ENCODE assay signal across 1 cellular context in genomic region chr19:3821857-3822364, GRCh38.
TF ChIP-seq lines count a peak whose summit lies in the region.

No MANE protein-coding gene starts in this region.

TF ChIP-seq in K562, 482 proteins besides CTCF, POLR2A, EP300 and RAD21 (continues in another document):
- no peak for TF ChIP-seq SRSF7 (optimal IDR thresholded peaks at IDR 0.05; ENCODE audit: low read depth, low read length)
- peak in 1 of 2 experiments; percentile 45; a peak in 2 of 4 replicates for TF ChIP-seq NONO (IDR thresholded peaks at IDR 0.05; ENCODE audit: low read depth in 2 of 2, low read length in 1 of 2)
- TF ChIP-seq ETV1 (tag; conservative IDR thresholded peaks at IDR 0.05; ENCODE audit: low read depth): 0 out of 2 replicates have a peak, but pooled peaks have one; percentile 29
- TF ChIP-seq, protein P1, sequence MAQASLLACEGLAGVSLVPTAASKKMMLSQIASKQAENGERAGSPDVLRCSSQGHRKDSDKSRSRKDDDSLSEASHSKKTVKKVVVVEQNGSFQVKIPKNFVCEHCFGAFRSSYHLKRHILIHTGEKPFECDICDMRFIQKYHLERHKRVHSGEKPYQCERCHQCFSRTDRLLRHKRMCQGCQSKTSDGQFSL (CRISPR knock-in tag; IDR thresholded peaks at IDR 0.05): peak; percentile 63; the same call in 1 of the 2 replicates
- TF ChIP-seq, protein P1 (tag; IDR thresholded peaks at IDR 0.05): no peak
- peak; percentile 33; the same call in 1 of the 2 replicates for TF ChIP-seq ARID1B (IDR thresholded peaks at IDR 0.05)
- TF ChIP-seq CHD2 (IDR thresholded peaks at IDR 0.05; ENCODE audit: low read depth, low read length): no peak
- TF ChIP-seq JUNB (CRISPR knock-in tag; conservative IDR thresholded peaks at IDR 0.05): no peak
- TF ChIP-seq RAD51 (IDR thresholded peaks at IDR 0.05; ENCODE audit: borderline replicate concordance, low read depth): peak; percentile 35; the same call in 1 of the 2 replicates
- no peak for TF ChIP-seq CREB5 (CRISPR knock-in tag; IDR thresholded peaks at IDR 0.05)
- TF ChIP-seq PHB (CRISPR knock-in tag; IDR thresholded peaks at IDR 0.05): no peak
- TF ChIP-seq ZBTB7A (IDR thresholded peaks at IDR 0.05; ENCODE audit: borderline replicate concordance, control insufficient read depth, low read depth, low read length): peak; percentile 61; the same call in 1 of the 2 replicates
- peak; percentile 81 for TF ChIP-seq ESRRA (IDR thresholded peaks at IDR 0.05; ENCODE audit: borderline replicate concordance, low read depth)
- no peak for TF ChIP-seq MAFF (IDR thresholded peaks at IDR 0.05; ENCODE audit: low read length)
- no peak for TF ChIP-seq ELF4 (CRISPR knock-in tag; IDR thresholded peaks at IDR 0.05)
- TF ChIP-seq CBFA2T2 (conservative IDR thresholded peaks at IDR 0.05): no peak
- no peak for TF ChIP-seq NFXL1 (CRISPR knock-in tag; IDR thresholded peaks at IDR 0.05)
- TF ChIP-seq MXD1 (CRISPR knock-in tag; IDR thresholded peaks at IDR 0.05; ENCODE audit: borderline replicate concordance, poor library complexity, severe bottlenecking): no peak
- TF ChIP-seq, protein P2, sequence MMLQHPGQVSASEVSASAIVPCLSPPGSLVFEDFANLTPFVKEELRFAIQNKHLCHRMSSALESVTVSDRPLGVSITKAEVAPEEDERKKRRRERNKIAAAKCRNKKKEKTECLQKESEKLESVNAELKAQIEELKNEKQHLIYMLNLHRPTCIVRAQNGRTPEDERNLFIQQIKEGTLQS (IDR thresholded peaks at IDR 0.05): no peak; the same call in 1 of the 2 replicates
- TF ChIP-seq, protein P2 (CRISPR knock-in tag; conservative IDR thresholded peaks at IDR 0.05): no peak
- TF ChIP-seq CREBBP (IDR thresholded peaks at IDR 0.05; ENCODE audit: low read depth, low read length): no peak
- TF ChIP-seq KLF1 (tag; IDR thresholded peaks at IDR 0.05): no peak
- no peak for TF ChIP-seq PURB (CRISPR knock-in tag; IDR thresholded peaks at IDR 0.05; ENCODE audit: low read depth)
- peak; percentile 86 for TF ChIP-seq ZFX (CRISPR knock-in tag; IDR thresholded peaks at IDR 0.05)
- no peak for TF ChIP-seq FUS (optimal IDR thresholded peaks at IDR 0.05; ENCODE audit: low read depth, low read length)
- peak; percentile 82 for TF ChIP-seq KLF13 (tag; IDR thresholded peaks at IDR 0.05; ENCODE audit: borderline replicate concordance, low read depth)
- TF ChIP-seq ZNF311 (CRISPR knock-in tag; IDR thresholded peaks at IDR 0.05): no peak
- peak; percentile 18; the same call in 1 of the 2 replicates for TF ChIP-seq CBFA2T3 (IDR thresholded peaks at IDR 0.05)
- 0 out of 2 replicates have a peak, but pooled peaks have one; percentile 5 for TF ChIP-seq MAFG (tag; conservative IDR thresholded peaks at IDR 0.05)
- TF ChIP-seq ZFPM2 (CRISPR knock-in tag; IDR thresholded peaks at IDR 0.05): no peak
- no peak for TF ChIP-seq ETV5 (CRISPR knock-in tag; IDR thresholded peaks at IDR 0.05; ENCODE audit: low read depth)
- no peak for TF ChIP-seq RBBP5 (IDR thresholded peaks at IDR 0.05; ENCODE audit: borderline replicate concordance, insufficient read depth, low read length, poor library complexity, severe bottlenecking)
- no peak for TF ChIP-seq ZNF3 (CRISPR knock-in tag; IDR thresholded peaks at IDR 0.05)
- peak; percentile 59 for TF ChIP-seq HMGN3 (IDR thresholded peaks at IDR 0.05; ENCODE audit: borderline replicate concordance, extremely low read depth, insufficient read length, low read depth, low read length)
- TF ChIP-seq ZBTB26 (CRISPR knock-in tag; IDR thresholded peaks at IDR 0.05): no peak
- peak; percentile 96 for TF ChIP-seq ZBTB33 (CRISPR knock-in tag; IDR thresholded peaks at IDR 0.05)
- no peak for TF ChIP-seq ZNF217 (CRISPR knock-in tag; IDR thresholded peaks at IDR 0.05)
- TF ChIP-seq, protein P3, sequence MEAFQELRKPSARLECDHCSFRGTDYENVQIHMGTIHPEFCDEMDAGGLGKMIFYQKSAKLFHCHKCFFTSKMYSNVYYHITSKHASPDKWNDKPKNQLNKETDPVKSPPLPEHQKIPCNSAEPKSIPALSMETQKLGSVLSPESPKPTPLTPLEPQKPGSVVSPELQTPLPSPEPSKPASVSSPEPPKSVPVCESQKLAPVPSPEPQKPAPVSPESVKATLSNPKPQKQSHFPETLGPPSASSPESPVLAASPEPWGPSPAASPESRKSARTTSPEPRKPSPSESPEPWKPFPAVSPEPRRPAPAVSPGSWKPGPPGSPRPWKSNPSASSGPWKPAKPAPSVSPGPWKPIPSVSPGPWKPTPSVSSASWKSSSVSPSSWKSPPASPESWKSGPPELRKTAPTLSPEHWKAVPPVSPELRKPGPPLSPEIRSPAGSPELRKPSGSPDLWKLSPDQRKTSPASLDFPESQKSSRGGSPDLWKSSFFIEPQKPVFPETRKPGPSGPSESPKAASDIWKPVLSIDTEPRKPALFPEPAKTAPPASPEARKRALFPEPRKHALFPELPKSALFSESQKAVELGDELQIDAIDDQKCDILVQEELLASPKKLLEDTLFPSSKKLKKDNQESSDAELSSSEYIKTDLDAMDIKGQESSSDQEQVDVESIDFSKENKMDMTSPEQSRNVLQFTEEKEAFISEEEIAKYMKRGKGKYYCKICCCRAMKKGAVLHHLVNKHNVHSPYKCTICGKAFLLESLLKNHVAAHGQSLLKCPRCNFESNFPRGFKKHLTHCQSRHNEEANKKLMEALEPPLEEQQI (IDR thresholded peaks at IDR 0.05): no peak
- TF ChIP-seq ZNF133 (CRISPR knock-in tag; IDR thresholded peaks at IDR 0.05): no peak
- TF ChIP-seq ADNP (tag; IDR thresholded peaks at IDR 0.05): peak; percentile 88
- TF ChIP-seq, protein P4, sequence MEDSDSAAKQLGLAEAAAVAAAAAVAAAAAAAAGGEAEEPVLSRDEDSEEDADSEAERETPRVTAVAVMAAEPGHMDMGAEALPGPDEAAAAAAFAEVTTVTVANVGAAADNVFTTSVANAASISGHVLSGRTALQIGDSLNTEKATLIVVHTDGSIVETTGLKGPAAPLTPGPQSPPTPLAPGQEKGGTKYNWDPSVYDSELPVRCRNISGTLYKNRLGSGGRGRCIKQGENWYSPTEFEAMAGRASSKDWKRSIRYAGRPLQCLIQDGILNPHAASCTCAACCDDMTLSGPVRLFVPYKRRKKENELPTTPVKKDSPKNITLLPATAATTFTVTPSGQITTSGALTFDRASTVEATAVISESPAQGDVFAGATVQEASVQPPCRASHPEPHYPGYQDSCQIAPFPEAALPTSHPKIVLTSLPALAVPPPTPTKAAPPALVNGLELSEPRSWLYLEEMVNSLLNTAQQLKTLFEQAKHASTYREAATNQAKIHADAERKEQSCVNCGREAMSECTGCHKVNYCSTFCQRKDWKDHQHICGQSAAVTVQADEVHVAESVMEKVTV (CRISPR knock-in tag; IDR thresholded peaks at IDR 0.05): 0 out of 2 replicates have a peak, but pooled peaks have one; percentile 6
- TF ChIP-seq ETV6 (IDR thresholded peaks at IDR 0.05; ENCODE audit: borderline replicate concordance in 1 of 2, low read depth in 2 of 2, low read length in 1 of 2): no peak
- TF ChIP-seq ETV6 (CRISPR knock-in tag; IDR thresholded peaks at IDR 0.05; ENCODE audit: borderline replicate concordance): no peak; the same call in 1 of the 2 replicates
- TF ChIP-seq POLR2AphosphoS2 (IDR thresholded peaks at IDR 0.05; ENCODE audit: low read length): no peak
- TF ChIP-seq EGR1 (conservative IDR thresholded peaks at IDR 0.05): peak; percentile 92
- TF ChIP-seq HOXB6 (CRISPR knock-in tag; IDR thresholded peaks at IDR 0.05; ENCODE audit: borderline replicate concordance): no peak
- no peak for TF ChIP-seq ARID4B (CRISPR knock-in tag; IDR thresholded peaks at IDR 0.05)
- no peak for TF ChIP-seq ZNF584 (CRISPR knock-in tag; IDR thresholded peaks at IDR 0.05; ENCODE audit: low read depth)
